Comparison of ENCODE assay signal across 1 cellular context in genomic region chr19:506404-507285, GRCh38.
TF ChIP-seq lines count a peak whose summit lies in the region.

No MANE protein-coding gene starts in this region.

TF ChIP-seq in HepG2, 621 proteins besides CTCF, POLR2A, EP300 and RAD21 (continued from another document and continues in another):
- TF ChIP-seq ZHX2 (IDR thresholded peaks at IDR 0.05; ENCODE audit: low read depth) (no peak), ZHX2 (CRISPR knock-in tag; IDR thresholded peaks at IDR 0.05; ENCODE audit: borderline replicate concordance) (no peak), ASH2L (IDR thresholded peaks at IDR 0.05; ENCODE audit: insufficient read length, low read depth, low read length) (no peak), ZNF577 (CRISPR knock-in tag; IDR thresholded peaks at IDR 0.05; ENCODE audit: borderline replicate concordance, low read depth) (no peak), ZNF333 (CRISPR knock-in tag; IDR thresholded peaks at IDR 0.05; ENCODE audit: borderline replicate concordance) (no peak; the same call in 1 of the 2 replicates), JDP2 (CRISPR knock-in tag; IDR thresholded peaks at IDR 0.05; ENCODE audit: borderline replicate concordance) (no peak), ZMAT5 (CRISPR knock-in tag; IDR thresholded peaks at IDR 0.05; ENCODE audit: borderline replicate concordance, low read depth) (no peak), SP5 (CRISPR knock-in tag; IDR thresholded peaks at IDR 0.05; ENCODE audit: borderline replicate concordance, low read depth) (no peak), ATM (IDR thresholded peaks at IDR 0.05; ENCODE audit: borderline replicate concordance) (no peak), HMG20B (CRISPR knock-in tag; conservative IDR thresholded peaks at IDR 0.05) (no peak), MAFK (conservative IDR thresholded peaks at IDR 0.05 in 1 of 2, IDR thresholded peaks at IDR 0.05 in 1 of 2; ENCODE audit: low read length in 2 of 2) (no peak), ZKSCAN5 (CRISPR knock-in tag; IDR thresholded peaks at IDR 0.05) (no peak), ZNF468 (CRISPR knock-in tag; IDR thresholded peaks at IDR 0.05) (no peak), ZNF598 (CRISPR knock-in tag; IDR thresholded peaks at IDR 0.05; ENCODE audit: borderline replicate concordance) (0 out of 2 replicates have a peak, but pooled peaks have one; percentile 16), RNF219 (CRISPR knock-in tag; IDR thresholded peaks at IDR 0.05) (no peak), CSRNP2 (CRISPR knock-in tag; conservative IDR thresholded peaks at IDR 0.05; ENCODE audit: low read depth) (no peak), ZBTB33 (CRISPR knock-in tag; IDR thresholded peaks at IDR 0.05) (peak; percentile 68; the same call in 1 of the 2 replicates), ZNF615 (CRISPR knock-in tag; IDR thresholded peaks at IDR 0.05; ENCODE audit: borderline replicate concordance) (no peak), GPBP1L1 (CRISPR knock-in tag; IDR thresholded peaks at IDR 0.05) (no peak), BCL6 (CRISPR knock-in tag; IDR thresholded peaks at IDR 0.05) (peak; percentile 48; the same call in 1 of the 2 replicates), STAG1 (CRISPR knock-in tag; IDR thresholded peaks at IDR 0.05) (peak; percentile 78), ELF3 (CRISPR knock-in tag; IDR thresholded peaks at IDR 0.05) (no peak; the same call in 1 of the 2 replicates), ERF (CRISPR knock-in tag; IDR thresholded peaks at IDR 0.05) (peak; percentile 76; the same call in 1 of the 2 replicates), RARG (CRISPR knock-in tag; IDR thresholded peaks at IDR 0.05; ENCODE audit: low read depth) (no peak), CHD4 (IDR thresholded peaks at IDR 0.05; ENCODE audit: borderline replicate concordance, low read length) (no peak), ZNF687 (CRISPR knock-in tag; IDR thresholded peaks at IDR 0.05) (peak; percentile 90), PLRG1 (conservative IDR thresholded peaks at IDR 0.05) (no peak), BRCA1 (CRISPR knock-in tag; IDR thresholded peaks at IDR 0.05) (peak; percentile 52; the same call in 1 of the 2 replicates), SPEN (CRISPR knock-in tag; IDR thresholded peaks at IDR 0.05; ENCODE audit: low read depth) (peak; percentile 60), ZNF841 (CRISPR knock-in tag; IDR thresholded peaks at IDR 0.05; ENCODE audit: borderline replicate concordance) (no peak), JUND (CRISPR knock-in tag; IDR thresholded peaks at IDR 0.05) (no peak), GFI1 (CRISPR knock-in tag; IDR thresholded peaks at IDR 0.05; ENCODE audit: borderline replicate concordance) (no peak; the same call in 1 of the 2 replicates), E2F5 (CRISPR knock-in tag; conservative IDR thresholded peaks at IDR 0.05) (0 out of 2 replicates have a peak, but pooled peaks have one; percentile 28), PPARG (CRISPR knock-in tag; conservative IDR thresholded peaks at IDR 0.05) (peak; percentile 64; the same call in 1 of the 2 replicates), UBTF (CRISPR knock-in tag; IDR thresholded peaks at IDR 0.05) (peak; percentile 77; the same call in 1 of the 2 replicates), ZBTB20 (CRISPR knock-in tag; IDR thresholded peaks at IDR 0.05; ENCODE audit: borderline replicate concordance, low read depth) (peak; percentile 33; the same call in 1 of the 2 replicates), ZBTB8A (CRISPR knock-in tag; IDR thresholded peaks at IDR 0.05; ENCODE audit: borderline replicate concordance, low read depth) (no peak; the same call in 1 of the 2 replicates), IRX3 (CRISPR knock-in tag; IDR thresholded peaks at IDR 0.05; ENCODE audit: borderline replicate concordance, low read depth) (no peak), PAWR (CRISPR knock-in tag; IDR thresholded peaks at IDR 0.05; ENCODE audit: borderline replicate concordance) (no peak)
